ENCODE assay signal across 27 cellular contexts in the genomic region with DNA sequence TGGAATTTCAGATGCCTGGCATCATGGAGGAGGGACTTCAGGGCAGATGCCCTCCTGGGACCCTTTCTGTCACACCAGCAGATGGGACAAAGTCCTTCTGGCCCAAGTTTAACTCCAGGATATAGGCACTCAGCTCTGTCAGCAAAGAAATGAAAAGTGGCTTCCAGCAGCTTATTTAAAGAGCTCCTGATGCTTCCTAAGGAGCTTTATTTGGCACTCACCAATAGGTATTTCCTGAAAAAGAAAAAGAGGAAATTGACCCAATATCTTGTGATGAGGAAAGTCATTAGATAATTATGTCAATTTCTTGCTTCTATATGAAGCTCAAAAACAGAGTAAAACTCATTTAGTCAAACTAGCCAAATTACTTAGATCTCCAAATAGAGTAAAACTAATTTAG.
"Had no signal": no experiment of that assay in that cellular context is flagged by ENCODE, and none has a peak within 500 bp of the region (broad histone marks: within the 10 kb centered on the region; RNA-seq: fewer than 3 reads in every experiment).

No MANE protein-coding gene starts in this region.

- H3K27me3 Mint-ChIP-seq: activated naive CD4-positive, alpha-beta T cell treated with anti-CD3 and anti-CD28 coated beads, Interleukin-2, amount 10 ng/mL, durations not matched to agents 7 days and 5 days; activated naive CD8-positive, alpha-beta T cell treated with anti-CD3 and anti-CD28 coated beads, Interleukin-2, amount 10 ng/mL, durations not matched to agents 7 days and 5 days had no signal

- H3K4me3 ChIP-seq: ascending aorta, breast epithelium, esophagus squamous epithelium had no signal

- H3K9me3 Mint-ChIP-seq: activated B cell treated with CpG ODN at 0.5 μM for 24 hours; activated CD8-positive, alpha-beta T cell treated with anti-CD3 and anti-CD28 coated beads for 36 hours; activated naive CD4-positive, alpha-beta T cell treated with anti-CD3 and anti-CD28 coated beads, Interleukin-2, amount 10 ng/mL, durations not matched to agents 7 days and 5 days; activated naive CD4-positive, alpha-beta T cell treated with anti-CD3 and anti-CD28 coated beads, Interleukin-2, amount 50 U/mL, for 72 hours; activated naive CD8-positive, alpha-beta T cell treated with anti-CD3 and anti-CD28 coated beads, Interleukin-2, amount 10 ng/mL, durations not matched to agents 7 days and 5 days; activated T-cell treated with anti-CD3 and anti-CD28 coated beads, Interleukin-2, amount 50 U/mL, for 4 hours; activated T-helper 17 cell treated with anti-CD3 and anti-CD28 coated beads, Interleukin-2, amount 50 U/mL, for 72 hours; brain; T-helper 2 cell treated with Interferon-gamma antibody and Interleukin-4, amounts not matched to agents 5 μg/mL and 100 μg/mL, for 36 hours had no signal

- H3K4me3 Mint-ChIP-seq: activated B cell treated with CpG ODN at 0.5 μM for 24 hours; activated CD8-positive, alpha-beta T cell treated with anti-CD3 and anti-CD28 coated beads for 36 hours; activated naive CD4-positive, alpha-beta T cell treated with anti-CD3 and anti-CD28 coated beads, Interleukin-2, amount 10 ng/mL, durations not matched to agents 7 days and 5 days; activated naive CD8-positive, alpha-beta T cell treated with anti-CD3 and anti-CD28 coated beads, Interleukin-2, amount 10 ng/mL, durations not matched to agents 7 days and 5 days; activated T-cell treated with anti-CD3 and anti-CD28 coated beads, Interleukin-2, amount 50 U/mL, for 4 hours; activated T-helper 17 cell treated with anti-CD3 and anti-CD28 coated beads, Interleukin-2, amount 50 U/mL, for 72 hours; brain; T-helper 17 cell; T-helper 2 cell treated with Interferon-gamma antibody and Interleukin-4, amounts not matched to agents 5 μg/mL and 100 μg/mL, for 36 hours had no signal

- H3K27ac Mint-ChIP-seq: activated B cell treated with CpG ODN at 0.5 μM for 24 hours; activated CD8-positive, alpha-beta T cell treated with anti-CD3 and anti-CD28 coated beads for 36 hours; activated naive CD4-positive, alpha-beta T cell treated with anti-CD3 and anti-CD28 coated beads, Interleukin-2, amount 10 ng/mL, durations not matched to agents 7 days and 5 days; activated naive CD4-positive, alpha-beta T cell treated with anti-CD3 and anti-CD28 coated beads, Interleukin-2, amount 50 U/mL, for 72 hours; activated naive CD8-positive, alpha-beta T cell treated with anti-CD3 and anti-CD28 coated beads, Interleukin-2, amount 10 ng/mL, durations not matched to agents 7 days and 5 days; activated T-helper 17 cell treated with anti-CD3 and anti-CD28 coated beads, Interleukin-2, amount 50 U/mL, for 72 hours; brain; T-helper 17 cell; T-helper 2 cell treated with Interferon-gamma antibody and Interleukin-4, amounts not matched to agents 5 μg/mL and 100 μg/mL, for 36 hours had no signal

- H3K9me3 ChIP-seq: ascending aorta, breast epithelium, esophagus squamous epithelium had no signal

- H3K27me3 ChIP-seq: ascending aorta, breast epithelium, esophagus squamous epithelium had no signal

- H3K4me1 Mint-ChIP-seq: activated B cell treated with CpG ODN at 0.5 μM for 24 hours; activated naive CD4-positive, alpha-beta T cell treated with anti-CD3 and anti-CD28 coated beads, Interleukin-2, amount 10 ng/mL, durations not matched to agents 7 days and 5 days; activated naive CD8-positive, alpha-beta T cell treated with anti-CD3 and anti-CD28 coated beads, Interleukin-2, amount 10 ng/mL, durations not matched to agents 7 days and 5 days; activated T-helper 17 cell treated with anti-CD3 and anti-CD28 coated beads, Interleukin-2, amount 50 U/mL, for 72 hours; brain; T-helper 17 cell had no signal

- DNase-seq: activated B cell treated with CpG ODN at 0.5 μM for 24 hours; activated CD4-positive, alpha-beta T cell treated with anti-CD3 and anti-CD28 coated beads for 48 hours; activated CD4-positive, alpha-beta T cell treated with anti-CD3 and anti-CD28 coated beads, Interleukin-2, amount 50 U/mL, for 1 hour; activated CD4-positive, alpha-beta T cell treated with anti-CD3 and anti-CD28 coated beads, Interleukin-2, amount 50 U/mL, for 48 hours; activated CD8-positive, alpha-beta memory T cell treated with anti-CD3 and anti-CD28 coated beads for 24 hours; activated CD8-positive, alpha-beta T cell treated with anti-CD3 and anti-CD28 coated beads for 36 hours; activated effector memory CD4-positive, alpha-beta T cell treated with Interleukin-2 at 50 U/mL for 16 hours; activated naive CD4-positive, alpha-beta T cell treated with anti-CD3 and anti-CD28 coated beads, Interleukin-2, amount 10 ng/mL, durations not matched to agents 7 days and 5 days; activated naive CD8-positive, alpha-beta T cell treated with anti-CD3 and anti-CD28 coated beads, Interleukin-2, amount 10 ng/mL, durations not matched to agents 7 days and 5 days; activated T-cell treated with anti-CD3 and anti-CD28 coated beads, Interleukin-2, amount 50 U/mL, for 4 hours; caudate nucleus; cortex of kidney; effector CD8-positive, alpha-beta T cell; esophagus squamous epithelium; foreskin fibroblast; head of caudate nucleus; T-helper 1 cell; T-helper 17 cell; T1000; WERI-Rb-1 had no signal

- H3K4me1 ChIP-seq: esophagus squamous epithelium had no signal

- H3K36me3 Mint-ChIP-seq: activated naive CD4-positive, alpha-beta T cell treated with anti-CD3 and anti-CD28 coated beads, Interleukin-2, amount 10 ng/mL, durations not matched to agents 7 days and 5 days; activated naive CD4-positive, alpha-beta T cell treated with anti-CD3 and anti-CD28 coated beads, Interleukin-2, amount 50 U/mL, for 72 hours; activated naive CD8-positive, alpha-beta T cell treated with anti-CD3 and anti-CD28 coated beads, Interleukin-2, amount 10 ng/mL, durations not matched to agents 7 days and 5 days; brain had no signal

- H3K27ac ChIP-seq: ascending aorta, breast epithelium, epithelial cell of prostate, esophagus squamous epithelium, WERI-Rb-1 had no signal

- H3K36me3 ChIP-seq: ascending aorta, breast epithelium, esophagus squamous epithelium, WERI-Rb-1 had no signal
